ENCODE assay signal across 24 cellular contexts in genomic region chr11:62908468-62909072, GRCh38. TPM values are rescaled to one million over a fixed set of nuclear protein-coding genes. Genes with fewer than 3 reads are reported as not detected.
DNase-seq lines count a peak whose midpoint lies in the region; ATAC-seq and TF ChIP-seq lines count a peak whose summit lies in the region.
"Had no signal": no experiment of that assay in that cellular context is flagged by ENCODE, and none has a peak within 500 bp of the region (broad histone marks: within the 10 kb centered on the region; RNA-seq: fewer than 3 reads in every experiment).

No MANE protein-coding gene starts in this region.

- H4K91ac ChIP-seq in neuronal stem cell (ENCODE audit: low read depth, low read length, poor library complexity) = no peak overlapping the region

- no peak for DNase-seq in esophagus squamous epithelium (lab: John Stamatoyannopoulos, UW)
- no peak for DNase-seq in neuronal stem cell (ENCODE audit: low spot score)
- no peak for DNase-seq in sciatic nerve (ENCODE audit: low spot score)
- no peak for DNase-seq in SKM-1 (lab: John Stamatoyannopoulos, UW; ENCODE audit: unreplicated experiment)
- DNase-seq in GM10248 (ENCODE audit: extremely low spot score) = no peak
- no peak for DNase-seq in globus pallidus (ENCODE audit: low spot score)
- DNase-seq: cortex of kidney; NCI-H2171 treated with DMSO at 0.1 percent for 48 hours; stimulated activated CD4-positive, alpha-beta T cell treated with anti-CD3 and anti-CD28 coated beads, Interleukin-4, amount 100 ng/mL, for 1 hour had no signal

- no peak for ATAC-seq in sciatic nerve
- ATAC-seq: natural killer cell treated with Interleukin-12 subunit alpha and Interleukin-12 subunit beta and Interleukin-15 and Interleukin-18, amount 100 ng/mL, for 72 hours had no signal

- H3K4me2 ChIP-seq in neuronal stem cell (ENCODE audit: insufficient read depth, low read length, poor library complexity, severe bottlenecking) = no peak overlapping the region

- POLR2A ChIA-PET in GM10248 (lab: Yijun Ruan, JAX) = no interaction called here

- intact Hi-C loops in esophagus squamous epithelium (cut with DNase I) (no loop called here), sciatic nerve (cut with DNase I) (loop anchor here (5.0 kb wide), 1 partner anchor 114 kb away; no protein-coding TSS in a partner anchor)

- H2AFZ ChIP-seq in neuronal stem cell (ENCODE audit: low read length) = peak overlapping the region; percentile 84

- H3K27ac ChIP-seq in 22Rv1 = peak overlapping the region; percentile 88
- peak overlapping the region; percentile 92 for H3K27ac ChIP-seq in VCaP
- H3K27ac ChIP-seq in esophagus squamous epithelium = peak overlapping the region; percentile 39 to 53 (median 44)
- no peak overlapping the region for H3K27ac ChIP-seq in neuronal stem cell (replicated peaks; ENCODE audit: low read length)
- H3K27ac ChIP-seq: BLaER1 treated with 17β-estradiol and CSF1 and Interleukin-3, amounts not matched to agents 10 nM and 100 nM; hepatocyte had no signal

- peaks cover 12 to 38% (median 13%) of the 10 kb centered on the region in 3 donors for H3K4me1 ChIP-seq in esophagus squamous epithelium
- peaks cover 0 to 5% of the 10 kb centered on the region in 2 donors for H3K4me1 ChIP-seq in neuronal stem cell (ENCODE audit: control insufficient read depth in 2 of 2, insufficient read depth in 1 of 2, low read depth in 1 of 2, low read length in 2 of 2)
- H3K4me1 ChIP-seq: HAP-1 had no signal

- TF ChIP-seq POLR2A in esophagus squamous epithelium (IDR thresholded peaks at IDR 0.05) = no peak

- TF ChIP-seq CTCF in 22Rv1 (IDR thresholded peaks at IDR 0.05) (no peak), VCaP (conservative IDR thresholded peaks at IDR 0.05) (no peak), esophagus squamous epithelium (IDR thresholded peaks at IDR 0.05) (no peak), GM10248 (IDR thresholded peaks at IDR 0.05; ENCODE audit: control extremely low read depth, extremely low read depth, low read depth, missing control alignments) (no peak)

- H3K4ac ChIP-seq in neuronal stem cell (ENCODE audit: low read length) = no peak overlapping the region

- H3K4me3 ChIP-seq in esophagus squamous epithelium (no peak overlapping the region), neuronal stem cell (ENCODE audit: low read length in 2 of 2) (no peak overlapping the region)
- H3K4me3 ChIP-seq: BLaER1 treated with 17β-estradiol and CSF1 and Interleukin-3, amounts not matched to agents 10 nM and 100 nM; HAP-1; hepatocyte; MG63; psoas muscle had no signal

- peak overlapping the region; percentile 85 for H2AK5ac ChIP-seq in neuronal stem cell (ENCODE audit: low read depth, low read length)

- H3K9ac ChIP-seq in neuronal stem cell (ENCODE audit: low read depth, low read length, poor library complexity) = no peak overlapping the region
- H3K9ac ChIP-seq: BLaER1 treated with 17β-estradiol and CSF1 and Interleukin-3, amounts not matched to agents 10 nM and 100 nM had no signal

- H3K9me3 ChIP-seq in esophagus squamous epithelium = no peaks in the 10 kb centered on the region
- H3K9me3 ChIP-seq in neuronal stem cell (replicated peaks in 1 of 2; ENCODE audit: control insufficient read depth in 2 of 2, insufficient read depth in 1 of 2, low read depth in 1 of 2, low read length in 2 of 2) = no peaks in the 10 kb centered on the region
- H3K9me3 ChIP-seq: BLaER1 treated with 17β-estradiol and CSF1 and Interleukin-3, amounts not matched to agents 10 nM and 100 nM; HAP-1; MG63; psoas muscle had no signal

- H4K8ac ChIP-seq in neuronal stem cell (ENCODE audit: low read depth, low read length) = no peak overlapping the region

- H2BK12ac ChIP-seq in neuronal stem cell (ENCODE audit: low read length) = peak overlapping the region; percentile 31

- no peaks in the 10 kb centered on the region for H3K36me3 ChIP-seq in esophagus squamous epithelium
- no peaks in the 10 kb centered on the region for H3K36me3 ChIP-seq in neuronal stem cell (replicated peaks in 1 of 2; ENCODE audit: control insufficient read depth in 2 of 2, insufficient read depth in 2 of 2, low read length in 2 of 2)
- H3K36me3 ChIP-seq: BLaER1 treated with 17β-estradiol and CSF1 and Interleukin-3, amounts not matched to agents 10 nM and 100 nM; HAP-1; MG63 had no signal

- H3K23ac ChIP-seq in neuronal stem cell (ENCODE audit: low read depth, low read length, poor library complexity) = no peak overlapping the region

- H2BK5ac ChIP-seq in neuronal stem cell (ENCODE audit: low read length) = no peak overlapping the region

- H3K79me1 ChIP-seq in neuronal stem cell (ENCODE audit: low read depth, low read length) = no peaks in the 10 kb centered on the region

- H3K27me3 ChIP-seq in esophagus squamous epithelium (peaks cover 0 to 5% (median 0%) of the 10 kb centered on the region in 4 donors), neuronal stem cell (ENCODE audit: control insufficient read depth in 3 of 3, insufficient read depth in 3 of 3, low read depth in 1 of 3, low read length in 3 of 3) (peaks cover 0 to 44% (median 2%) of the 10 kb centered on the region in 3 experiments)
- H3K27me3 ChIP-seq: BLaER1 treated with 17β-estradiol and CSF1 and Interleukin-3, amounts not matched to agents 10 nM and 100 nM; hepatocyte; MG63 had no signal

- H3K18ac ChIP-seq in neuronal stem cell (ENCODE audit: low read length) = peak overlapping the region; percentile 74

- H2BK15ac ChIP-seq in neuronal stem cell (ENCODE audit: low read length) = peak overlapping the region; percentile 24

- no peak overlapping the region for H3K14ac ChIP-seq in neuronal stem cell (ENCODE audit: low read length)

- WGBS in esophagus squamous epithelium, 2 donors = 54% methylated on average over 4 of the region's 9 CpGs; no CpG with 5 or more reads in 1 of the 2 donors
- WGBS in neuronal stem cell (ENCODE audit: extremely low coverage in 2 of 2, insufficient read length in 2 of 2, insufficient replicate concordance in 1 of 2), 2 donors = no CpG with 5 or more reads among the region's 9 CpGs

- CTCF ChIA-PET in GM10248 (lab: Yijun Ruan, JAX) = interaction anchor here (2.8 to 10.6 kb wide), 4 partner anchors 12 to 112 kb away, joined by 11 to 347 read pairs (median 55); partner anchors contain the start of gene CHRM1

- H2BK120ac ChIP-seq in neuronal stem cell (ENCODE audit: low read depth, low read length) = peak overlapping the region; percentile 53

RNA-seq across cellular contexts. Expression of gene CHRM1, which starts 12.6 kb away (rescaled TPM):
- total RNA-seq in esophagus squamous epithelium (under 1 TPM in 2 of 4 donors, not detected in 2; 0.30 to 0.73 TPM), sciatic nerve (not detected)
- polyA plus RNA-seq in neuronal stem cell (2013, experiment 1 of 2) = not detected
- polyA plus RNA-seq in neuronal stem cell (2013, experiment 2 of 2) = not detected
- total RNA-seq: activated T-helper 1 cell treated with anti-CD3 and anti-CD28 coated beads, Interleukin-12 subunit alpha, Interleukin-12 subunit beta, Interleukin-2, Interleukin-4 antibody, amounts not matched to agents 30 ng/mL and 10 ng/mL and 1 ng/mL, durations not matched to agents 14 hours and 24 hours and 36 hours; Calu3; Daoy; endothelial cell of umbilical vein; fibroblast of villous mesenchyme; hepatocyte; IMR-90; mesenteric fat pad; natural killer cell treated with Interleukin-12 subunit alpha and Interleukin-12 subunit beta and Interleukin-15 and Interleukin-18, amount 100 ng/mL, for 72 hours; psoas muscle had no signal
- polyA plus RNA-seq: endothelial cell of umbilical vein, hepatocyte, IMR-90 had no signal

RNA-seq across cellular contexts. Expression of gene SLC3A2, which starts 27.9 kb away (rescaled TPM):
- total RNA-seq in esophagus squamous epithelium (100 to 1,000 TPM; 132 to 373 (median 153) TPM), sciatic nerve (102 TPM)
- polyA plus RNA-seq in neuronal stem cell (2013, experiment 1 of 2) = 54.5 TPM
- 51.5 TPM for polyA plus RNA-seq in neuronal stem cell (2013, experiment 2 of 2)
